In genomic region chr2:102346381-102347130, GRCh38 we compare ENCODE assay signal across 24 cellular contexts. TPM values are rescaled to one million over a fixed set of nuclear protein-coding genes. Genes with fewer than 3 reads are reported as not detected.
"Had no signal": no experiment of that assay in that cellular context is flagged by ENCODE, and none has a peak within 500 bp of the region (broad histone marks: within the 10 kb centered on the region; RNA-seq: fewer than 3 reads in every experiment).

No MANE protein-coding gene starts in this region.

- DNase-seq: dorsolateral prefrontal cortex; effector CD4-positive, alpha-beta T cell; foreskin keratinocyte; glutamatergic neuron; heart right ventricle; hippocampal formation; left ventricle myocardium superior; lower lobe of right lung; natural killer cell; occipital lobe; pancreas; stimulated activated CD4-positive, alpha-beta T cell treated with anti-CD3 and anti-CD28 coated beads, Interleukin-2, amount 100 ng/mL, for 24 hours; stimulated activated CD4-positive, alpha-beta T cell treated with anti-CD3 and anti-CD28 coated beads, Interleukin-4, amount 100 ng/mL, for 24 hours; stimulated activated naive CD4-positive, alpha-beta T cell treated with Interleukin-2 at 50 U/mL for 16 hours; transverse colon; upper lobe of right lung; uterus had no signal

- H3K27ac ChIP-seq: dorsolateral prefrontal cortex, epithelial cell of prostate, esophagus muscularis mucosa, foreskin keratinocyte, heart right ventricle, lower lobe of right lung, pancreas, transverse colon, upper lobe of right lung, uterus had no signal

- H3K9me3 ChIP-seq: esophagus muscularis mucosa, heart right ventricle, lower lobe of right lung, pancreas, transverse colon, upper lobe of right lung, uterus had no signal

- H3K4me1 ChIP-seq: esophagus muscularis mucosa, foreskin keratinocyte, lower lobe of right lung, pancreas, transverse colon, upper lobe of right lung, uterus had no signal

- H3K4me3 ChIP-seq: dorsolateral prefrontal cortex, esophagus muscularis mucosa, heart right ventricle, lower lobe of right lung, pancreas, transverse colon, upper lobe of right lung, uterus had no signal

- H3K36me3 ChIP-seq: heart right ventricle, lower lobe of right lung, pancreas, transverse colon, upper lobe of right lung, uterus had no signal

- H3K27me3 ChIP-seq: pancreas, transverse colon, upper lobe of right lung, uterus had no signal

- ATAC-seq: foreskin keratinocyte; heart right ventricle; left ventricle myocardium superior; lower lobe of right lung; natural killer cell; pancreas; sciatic nerve; stimulated activated effector memory CD8-positive, alpha-beta T cell treated with anti-CD3 and anti-CD28 coated beads, Interleukin-12 subunit alpha, Interleukin-12 subunit beta, amount 100 ng/mL, for 72 hours; upper lobe of right lung had no signal

- FAIRE-seq: colon, islet of Langerhans, pancreas had no signal

RNA-seq across cellular contexts. Expression of gene IL1RL1, which starts 35.2 kb away (rescaled TPM):
- total RNA-seq: occipital lobe had no signal
- polyA plus RNA-seq: neural cell had no signal
